In the genomic region with DNA sequence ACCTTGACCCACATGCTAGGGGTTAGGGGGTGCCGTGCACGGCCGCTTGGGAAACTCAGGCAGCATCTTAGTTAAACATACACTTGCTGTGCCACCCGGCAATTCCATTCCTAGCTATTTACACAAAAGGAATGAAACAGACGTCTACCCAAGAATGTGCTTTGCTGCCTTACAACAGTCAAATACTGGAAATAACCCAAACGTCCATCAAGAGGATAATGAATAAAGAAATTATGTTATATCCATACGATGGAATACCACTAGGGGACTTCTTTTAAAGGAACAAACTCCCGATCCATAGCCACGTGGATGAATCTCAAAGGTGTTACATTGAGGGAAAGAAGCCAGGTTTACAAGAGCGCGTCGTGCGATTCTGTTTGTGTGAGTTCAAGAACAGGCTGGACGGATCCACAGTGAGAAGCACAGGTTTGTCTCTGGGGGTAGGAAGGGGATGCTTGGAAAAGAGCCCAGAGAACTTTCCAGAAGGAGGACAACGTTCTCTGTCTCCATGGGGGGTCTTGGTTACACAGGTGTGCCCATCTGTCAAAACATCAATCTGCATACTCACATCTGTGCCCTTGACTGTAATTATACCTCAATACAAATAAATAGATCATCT, we compare ENCODE assay signal across 13 cellular contexts. TPM values are rescaled to one million over a fixed set of nuclear protein-coding genes. Genes with fewer than 3 reads are reported as not detected.
A peak's percentile ranks its signal among the peaks of the same experiment; 100 is the strongest.
DNase-seq lines count a peak whose midpoint lies in the region; ATAC-seq and TF ChIP-seq lines count a peak whose summit lies in the region.
"Had no signal": no experiment of that assay in that cellular context is flagged by ENCODE, and none has a peak within 500 bp of the region (broad histone marks: within the 10 kb centered on the region; RNA-seq: fewer than 3 reads in every experiment).

No MANE protein-coding gene starts in this region.

- H3K27me3 ChIP-seq in adipocyte (replicated peaks; ENCODE audit: control insufficient read depth, insufficient read depth, low read length) (no peaks in the 10 kb centered on the region), lower lobe of right lung (ENCODE audit: low read depth) (no peaks in the 10 kb centered on the region)

- H3K4me3 ChIP-seq in adipocyte (ENCODE audit: low read length): no peak overlapping the region
- no peak overlapping the region for H3K4me3 ChIP-seq in lower lobe of right lung

- DNase-seq in AG08396 (ENCODE audit: low spot score) (peak; percentile 55), NCI-H1092 treated with DMSO at 0.1 percent for 48 hours (lab: John Stamatoyannopoulos, UW) (peak; percentile 81), adipocyte (ENCODE audit: low read depth) (peak; percentile 57), lower lobe of right lung (peak; percentile 27), LoVo (ENCODE audit: low spot score) (no peak), GF-D8 (lab: John Stamatoyannopoulos, UW) (no peak), OCI-M1 (lab: John Stamatoyannopoulos, UW) (no peak)
- no peak for DNase-seq in stimulated activated CD4-positive, alpha-beta T cell treated with anti-CD3 and anti-CD28 coated beads, Interleukin-2, amount 100 ng/mL, for 24 hours
- DNase-seq: activated CD4-positive, alpha-beta T cell treated with anti-CD3 and anti-CD28 coated beads, Interleukin-2, amount 50 U/mL, for 1 hour; activated effector memory CD4-positive, alpha-beta T cell treated with anti-CD3 and anti-CD28 coated beads, Interleukin-2, amount 50 U/mL, for 16 hours; NCI-H2029; stimulated activated CD4-positive, alpha-beta T cell treated with anti-CD3 and anti-CD28 coated beads, Interleukin-1b, Interleukin-23, amount 100 ng/mL, for 48 hours; stimulated activated naive B cell treated with anti-CD40 and anti-IgM and Interleukin-4, amounts not matched to agents 10 μg/mL and 1 μg/mL and 100 μg/mL, for 72 hours had no signal

- no peak overlapping the region for H3K27ac ChIP-seq in lower lobe of right lung

- H3K36me3 ChIP-seq in adipocyte (ENCODE audit: control insufficient read depth, insufficient read depth, low read length, severe bottlenecking): no peaks in the 10 kb centered on the region
- H3K36me3 ChIP-seq in lower lobe of right lung: no peaks in the 10 kb centered on the region

- no peak for TF ChIP-seq CTCF in lower lobe of right lung (IDR thresholded peaks at IDR 0.05)

- intact Hi-C loops in lower lobe of right lung (cut with DNase I): no loop called here

- H3K4me1 ChIP-seq in adipocyte (ENCODE audit: control insufficient read depth, insufficient read depth, low read length) (no peaks in the 10 kb centered on the region), lower lobe of right lung (no peaks in the 10 kb centered on the region)

- no peaks in the 10 kb centered on the region for H3K9me3 ChIP-seq in adipocyte (ENCODE audit: control insufficient read depth, low read length)
- H3K9me3 ChIP-seq in lower lobe of right lung: no peaks in the 10 kb centered on the region

- peak in 1 of 2 donors; percentile 12 for ATAC-seq in lower lobe of right lung
- ATAC-seq: stimulated activated naive B cell treated with anti-CD40 and anti-IgM and Interleukin-4, amounts not matched to agents 10 μg/mL and 1 μg/mL and 100 μg/mL, for 72 hours had no signal

- no peak overlapping the region for H3K9ac ChIP-seq in adipocyte (ENCODE audit: low read length)

RNA-seq across cellular contexts. Expression of a gene that starts 41.8 kb away (rescaled TPM):
- 14.1 TPM for total RNA-seq in lower lobe of right lung

Comparison
In these comparisons a context has a peak if more than half of its experiments do, and no peak if none do; other contexts are left out.
1. DNase-seq: peak in AG08396 (single experiment), NCI-H1092 treated with DMSO at 0.1 percent for 48 hours (single experiment), adipocyte (single experiment) and lower lobe of right lung (single experiment); none in LoVo (single experiment), stimulated activated CD4-positive, alpha-beta T cell treated with anti-CD3 and anti-CD28 coated beads, Interleukin-2, amount 100 ng/mL, for 24 hours (0 of 2), GF-D8 (single experiment) and OCI-M1 (single experiment).